ENCODE assay signal across 8 cellular contexts in genomic region chr20:44210422-44211176, GRCh38. TPM values are rescaled to one million over a fixed set of nuclear protein-coding genes. Genes with fewer than 3 reads are reported as not detected.
DNase-seq lines count a peak whose midpoint lies in the region; ATAC-seq and TF ChIP-seq lines count a peak whose summit lies in the region.

TSS of gene OSER1 (minus strand) at chr20:44210771. CDS start at chr20:44206957, 3,814 bp downstream.

- intact Hi-C loops in CD8-positive, alpha-beta T cell (cut with DNase I, micrococcal nuclease) = loop anchor here (1.0 to 10.0 kb wide), 15 partner anchors 8 to 1764 kb away; partner anchors contain the start of genes SERINC3 (in 2 of the 2), SRSF6 (in 2 of the 2), TTPAL (in 2 of the 2) and ADA (in 1 of the 2)

- H3K27ac ChIP-seq in CD8-positive, alpha-beta T cell (ENCODE audit: low read depth, low read length) = peak within 1 kb of the TSS; percentile 93

- H3K27me3 ChIP-seq in CD8-positive, alpha-beta T cell (ENCODE audit: insufficient read depth, low read length) = no peaks in the 10 kb centered on the region

- H3K9me3 ChIP-seq in CD8-positive, alpha-beta T cell (ENCODE audit: low read length) = no peaks in the 10 kb centered on the region

- H3K4me1 ChIP-seq in CD8-positive, alpha-beta T cell (ENCODE audit: insufficient read depth, low read length) = peaks cover 43% of the 10 kb centered on the region

- H3K4me3 ChIP-seq in CD8-positive, alpha-beta T cell (ENCODE audit: low read depth, low read length) = peak within 1 kb of the TSS; percentile 91

- peaks cover 4% of the 10 kb centered on the region for H3K36me3 ChIP-seq in CD8-positive, alpha-beta T cell (ENCODE audit: insufficient read depth, low read length)

- H3K4me1 Mint-ChIP-seq in CD8-positive, alpha-beta T cell (ENCODE audit: low read depth) = peaks cover 73% of the 10 kb centered on the region

- H3K4me3 Mint-ChIP-seq in CD8-positive, alpha-beta T cell = peak within 1 kb of the TSS; percentile 96

- DNase-seq in CD8-positive, alpha-beta T cell = peak; percentile 97 to 99 (median 98)
- DNase-seq in HS-27A (ENCODE audit: low read depth) (peak; percentile 94), NK-92 (lab: John Stamatoyannopoulos, UW; ENCODE audit: unreplicated experiment) (peak; percentile 93), lung microvascular endothelial cell (ENCODE audit: low read depth in 2 of 2) (peak; percentile 98)
- DNase-seq in activated CD8-positive, alpha-beta memory T cell treated with anti-CD3 and anti-CD28 coated beads for 1 hour (ENCODE audit: extremely low read depth in 1 of 2, low read depth in 1 of 2) = peak; percentile 96
- peak; percentile 97 for DNase-seq in effector CD4-positive, alpha-beta T cell
- DNase-seq in stimulated activated CD4-positive, alpha-beta T cell treated with anti-CD3 and anti-CD28 coated beads, TNF-alpha, amount 100 ng/mL, for 48 hours (ENCODE audit: low read depth in 3 of 3) = peak; percentile 89 to 95 (median 93)

- peak within 1 kb of the TSS; percentile 99 for H3K27ac Mint-ChIP-seq in CD8-positive, alpha-beta T cell

- no peaks in the 10 kb centered on the region for H3K9me3 Mint-ChIP-seq in CD8-positive, alpha-beta T cell

- ATAC-seq in CD8-positive, alpha-beta T cell = peak; percentile 83
- ATAC-seq in GM19467 (IDR thresholded peaks at IDR 0.05; ENCODE audit: unreplicated experiment) = peak; percentile 72

- no peaks in the 10 kb centered on the region for H3K27me3 Mint-ChIP-seq in CD8-positive, alpha-beta T cell (ENCODE audit: low read depth)

- H3K36me3 Mint-ChIP-seq in CD8-positive, alpha-beta T cell = peaks cover 35% of the 10 kb centered on the region

- POLR2A ChIA-PET in CD8-positive, alpha-beta T cell (lab: Charles Lee) = interaction anchor here (1.3 to 1.4 kb wide), 2 partner anchors 8 to 100 kb away, joined by 7 read pairs; partner anchors contain the start of gene FITM2

- CTCF ChIA-PET in CD8-positive, alpha-beta T cell (lab: Charles Lee) = interaction anchor here (1.4 kb wide), 1 partner anchor 101 kb away, joined by 13 read pairs; the partner anchor contains the start of gene FITM2

- no peak for TF ChIP-seq CTCF in CD8-positive, alpha-beta T cell (IDR thresholded peaks at IDR 0.05)

RNA-seq across cellular contexts. Expression of gene OSER1, which starts in this region (rescaled TPM):
- 100 to 1,000 TPM; 201 to 204 TPM for total RNA-seq in CD8-positive, alpha-beta T cell
- 30.7 and 38.5 TPM in 2 replicates for total RNA-seq in lung microvascular endothelial cell

Comparison
In these comparisons a context has a peak if more than half of its experiments do, and no peak if none do; other contexts are left out.
1. Peak in every context shown above with its lines: DNase-seq, ATAC-seq, H3K4me3 ChIP-seq and H3K27ac ChIP-seq.